8 cellular contexts compared by ENCODE assay signal in the genomic region with DNA sequence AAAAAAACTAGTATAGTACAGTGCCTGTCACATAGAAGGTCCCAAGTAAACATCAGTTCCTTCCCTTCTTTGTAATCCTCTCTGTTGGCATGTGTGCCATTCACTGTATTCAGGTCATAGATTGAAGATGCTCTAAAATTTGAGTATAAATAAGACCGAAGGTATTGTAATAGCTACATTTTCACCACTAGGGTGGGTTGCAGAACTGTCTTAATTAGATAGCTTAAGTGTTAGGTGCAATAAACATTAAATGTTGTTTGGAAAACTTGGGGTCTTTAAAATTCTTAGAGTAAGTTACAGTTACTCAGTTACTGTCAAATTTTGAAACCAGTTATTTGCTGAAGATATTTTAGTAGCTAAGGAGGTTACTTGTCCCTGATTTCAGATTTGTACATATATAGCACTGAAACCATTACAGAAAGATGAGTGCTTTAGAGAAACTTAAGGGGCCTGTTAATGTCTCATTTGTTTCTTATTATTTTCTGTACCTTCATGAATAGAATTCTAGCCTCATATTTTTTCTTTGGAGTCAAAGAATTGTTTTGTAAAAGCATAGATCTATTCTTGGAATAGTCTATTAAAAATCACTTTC. TPM values are rescaled to one million over a fixed set of nuclear protein-coding genes. Genes with fewer than 3 reads are reported as not detected.
DNase-seq lines count a peak whose midpoint lies in the region; ATAC-seq and TF ChIP-seq lines count a peak whose summit lies in the region.

No MANE protein-coding gene starts in this region.

- H3K4me3 Mint-ChIP-seq in activated naive CD8-positive, alpha-beta T cell treated with anti-CD3 and anti-CD28 coated beads, Interleukin-2, amount 10 ng/mL, durations not matched to agents 7 days and 5 days, result no peak overlapping the region
- no peak overlapping the region for H3K4me3 Mint-ChIP-seq in activated naive CD8-positive, alpha-beta T cell treated with anti-CD3 and anti-CD28 coated beads for 36 hours
- no peak overlapping the region for H3K4me3 Mint-ChIP-seq in progenitor cell of endocrine pancreas (ENCODE audit: low read depth)

- no peak overlapping the region for H3K27ac Mint-ChIP-seq in activated naive CD8-positive, alpha-beta T cell treated with anti-CD3 and anti-CD28 coated beads, Interleukin-2, amount 10 ng/mL, durations not matched to agents 7 days and 5 days
- H3K27ac Mint-ChIP-seq in activated naive CD8-positive, alpha-beta T cell treated with anti-CD3 and anti-CD28 coated beads for 36 hours, result no peak overlapping the region
- H3K27ac Mint-ChIP-seq in progenitor cell of endocrine pancreas, result no peak overlapping the region

- ATAC-seq in activated naive CD8-positive, alpha-beta T cell treated with anti-CD3 and anti-CD28 coated beads, Interleukin-2, amount 10 ng/mL, durations not matched to agents 7 days and 5 days (ENCODE audit: low read depth), result peak; percentile 56
- no peak for ATAC-seq in GM18511 (IDR thresholded peaks at IDR 0.05; ENCODE audit: unreplicated experiment)
- no peak for ATAC-seq in GM21528 (IDR thresholded peaks at IDR 0.05; ENCODE audit: low FRiP score, unreplicated experiment)
- no peak for ATAC-seq in GM21381 (IDR thresholded peaks at IDR 0.05; ENCODE audit: unreplicated experiment)

- no peaks in the 10 kb centered on the region for H3K27me3 Mint-ChIP-seq in activated naive CD8-positive, alpha-beta T cell treated with anti-CD3 and anti-CD28 coated beads, Interleukin-2, amount 10 ng/mL, durations not matched to agents 7 days and 5 days
- no peaks in the 10 kb centered on the region for H3K27me3 Mint-ChIP-seq in activated naive CD8-positive, alpha-beta T cell treated with anti-CD3 and anti-CD28 coated beads for 36 hours
- H3K27me3 Mint-ChIP-seq in progenitor cell of endocrine pancreas, result no peaks in the 10 kb centered on the region

- no peak for DNase-seq in activated naive CD8-positive, alpha-beta T cell treated with anti-CD3 and anti-CD28 coated beads, Interleukin-2, amount 10 ng/mL, durations not matched to agents 7 days and 5 days
- DNase-seq in activated naive CD8-positive, alpha-beta T cell treated with anti-CD3 and anti-CD28 coated beads for 36 hours, result no peak
- DNase-seq in NCI-H446 treated with DMSO at 0.1 percent for 48 hours (lab: John Stamatoyannopoulos, UW) (peak; percentile 43), dermis microvascular lymphatic vessel endothelial cell (ENCODE audit: low read depth in 2 of 2) (peak; percentile 26 to 50), progenitor cell of endocrine pancreas (ENCODE audit: low spot score, unreplicated experiment) (no peak)

- TF ChIP-seq CTCF in progenitor cell of endocrine pancreas (IDR thresholded peaks at IDR 0.05; ENCODE audit: unreplicated experiment), result peak; percentile 63

- H3K4me1 Mint-ChIP-seq in activated naive CD8-positive, alpha-beta T cell treated with anti-CD3 and anti-CD28 coated beads, Interleukin-2, amount 10 ng/mL, durations not matched to agents 7 days and 5 days, result no peaks in the 10 kb centered on the region
- H3K4me1 Mint-ChIP-seq in activated naive CD8-positive, alpha-beta T cell treated with anti-CD3 and anti-CD28 coated beads for 36 hours, result no peaks in the 10 kb centered on the region
- H3K4me1 Mint-ChIP-seq in progenitor cell of endocrine pancreas (ENCODE audit: low read depth), result no peaks in the 10 kb centered on the region

- H3K9me3 Mint-ChIP-seq in activated naive CD8-positive, alpha-beta T cell treated with anti-CD3 and anti-CD28 coated beads, Interleukin-2, amount 10 ng/mL, durations not matched to agents 7 days and 5 days, result peaks cover 5% of the 10 kb centered on the region
- H3K9me3 Mint-ChIP-seq in activated naive CD8-positive, alpha-beta T cell treated with anti-CD3 and anti-CD28 coated beads for 36 hours, result peaks cover 5% of the 10 kb centered on the region
- peaks cover 4% of the 10 kb centered on the region for H3K9me3 Mint-ChIP-seq in progenitor cell of endocrine pancreas (ENCODE audit: low read depth)

- POLR2A ChIA-PET in activated naive CD8-positive, alpha-beta T cell treated with anti-CD3 and anti-CD28 coated beads, Interleukin-2, amount 10 ng/mL, durations not matched to agents 7 days and 5 days (lab: Charles Lee), result no interaction called here

- peaks cover 5% of the 10 kb centered on the region for H3K36me3 Mint-ChIP-seq in activated naive CD8-positive, alpha-beta T cell treated with anti-CD3 and anti-CD28 coated beads, Interleukin-2, amount 10 ng/mL, durations not matched to agents 7 days and 5 days
- peaks cover 24% of the 10 kb centered on the region for H3K36me3 Mint-ChIP-seq in activated naive CD8-positive, alpha-beta T cell treated with anti-CD3 and anti-CD28 coated beads for 36 hours
- H3K36me3 Mint-ChIP-seq in progenitor cell of endocrine pancreas (ENCODE audit: insufficient read depth), result peaks cover 7% of the 10 kb centered on the region

RNA-seq across cellular contexts. Expression of gene PER3, which starts 24.3 kb away (rescaled TPM):
- total RNA-seq in activated naive CD8-positive, alpha-beta T cell treated with anti-CD3 and anti-CD28 coated beads, Interleukin-2, amount 10 ng/mL, durations not matched to agents 7 days and 5 days, result 1 to 10 TPM; 3.3 to 3.6 TPM
- 1 to 10 TPM; 4.6 to 4.9 TPM for total RNA-seq in activated naive CD8-positive, alpha-beta T cell treated with anti-CD3 and anti-CD28 coated beads for 36 hours
- total RNA-seq in dermis microvascular lymphatic vessel endothelial cell (0.90 and 2.1 TPM in 2 replicates), progenitor cell of endocrine pancreas (2.6 and 2.9 TPM in 2 replicates)

RNA-seq across cellular contexts. Expression of gene VAMP3, which starts 37.3 kb away (rescaled TPM):
- 10 to 100 TPM; 44.7 to 51.3 TPM for total RNA-seq in activated naive CD8-positive, alpha-beta T cell treated with anti-CD3 and anti-CD28 coated beads, Interleukin-2, amount 10 ng/mL, durations not matched to agents 7 days and 5 days
- 10 to 100 TPM; 15.1 to 18.5 TPM for total RNA-seq in activated naive CD8-positive, alpha-beta T cell treated with anti-CD3 and anti-CD28 coated beads for 36 hours
- 77.0 and 101 TPM in 2 replicates for total RNA-seq in dermis microvascular lymphatic vessel endothelial cell
- total RNA-seq in progenitor cell of endocrine pancreas, result 76.4 and 82.5 TPM in 2 replicates

RNA-seq across cellular contexts. Expression of gene UTS2, which starts 44.5 kb away (rescaled TPM):
- 1 to 10 TPM; 1.6 to 2.0 TPM for total RNA-seq in activated naive CD8-positive, alpha-beta T cell treated with anti-CD3 and anti-CD28 coated beads, Interleukin-2, amount 10 ng/mL, durations not matched to agents 7 days and 5 days
- under 1 TPM; 0.19 to 0.74 TPM for total RNA-seq in activated naive CD8-positive, alpha-beta T cell treated with anti-CD3 and anti-CD28 coated beads for 36 hours
- total RNA-seq in dermis microvascular lymphatic vessel endothelial cell (not detected in 2 replicates), progenitor cell of endocrine pancreas (not detected in 2 replicates)

Comparison
In these comparisons a context has a peak if more than half of its experiments do, and no peak if none do; other contexts are left out.
1. DNase-seq: peak in NCI-H446 treated with DMSO at 0.1 percent for 48 hours (single experiment) and dermis microvascular lymphatic vessel endothelial cell (2 of 2); none in activated naive CD8-positive, alpha-beta T cell treated with anti-CD3 and anti-CD28 coated beads, Interleukin-2, amount 10 ng/mL, durations not matched to agents 7 days and 5 days (single experiment), activated naive CD8-positive, alpha-beta T cell treated with anti-CD3 and anti-CD28 coated beads for 36 hours (single experiment) and progenitor cell of endocrine pancreas (single experiment).